Comparison of ENCODE assay signal across 8 cellular contexts in the genomic region with DNA sequence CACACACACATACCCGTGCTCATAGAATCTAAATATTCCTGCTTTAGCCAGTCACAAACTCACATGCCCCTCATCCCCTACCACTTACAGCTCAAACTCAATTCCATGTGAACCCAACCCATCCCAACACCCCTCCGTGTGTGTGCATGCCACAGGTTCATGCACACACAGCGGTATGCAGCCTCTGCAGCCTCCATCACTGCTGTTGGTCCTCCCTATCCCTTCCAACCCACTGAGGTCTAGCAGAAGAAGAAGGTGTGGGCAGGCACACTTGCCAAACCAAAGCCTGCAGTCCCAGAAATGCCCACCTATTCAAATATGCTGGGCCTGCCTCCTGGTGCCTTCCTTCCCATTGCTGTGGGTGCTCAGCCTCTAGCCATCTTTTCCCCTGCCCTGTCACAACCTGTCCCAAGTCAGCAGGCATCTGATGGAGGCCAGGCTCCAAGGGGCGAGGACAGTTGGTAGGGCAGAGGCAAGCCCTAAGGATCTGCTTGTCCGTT. TPM values are rescaled to one million over a fixed set of nuclear protein-coding genes. Genes with fewer than 3 reads are reported as not detected.
DNase-seq lines count a peak whose midpoint lies in the region; ATAC-seq and TF ChIP-seq lines count a peak whose summit lies in the region.

No MANE protein-coding gene starts in this region.

- H3K9me3 Mint-ChIP-seq in immature natural killer cell: peaks cover 0 to 2% (median 0%) of the 10 kb centered on the region in 6 donors

- POLR2A ChIA-PET in RWPE1 (lab: Yijun Ruan, JAX; ENCODE audit: low non-redundant PET): interaction anchor here (1.0 kb wide), 1 partner anchor 24 kb away, joined by 8 read pairs; no protein-coding TSS in a partner anchor

- no peak for TF ChIP-seq CTCF in RWPE1 (conservative IDR thresholded peaks at IDR 0.05; ENCODE audit: low read depth)

- peak; percentile 59 for DNase-seq in activated CD8-positive, alpha-beta memory T cell treated with anti-CD3 and anti-CD28 coated beads, Interleukin-2, amount 50 U/mL, for 48 hours
- no peak for DNase-seq in activated CD8-positive, alpha-beta memory T cell treated with anti-CD3 and anti-CD28 coated beads for 24 hours
- no peak for DNase-seq in RWPE1 (ENCODE audit: low spot score)
- DNase-seq in immature natural killer cell: no peak
- no peak for DNase-seq in NCI-H2196 (lab: John Stamatoyannopoulos, UW; ENCODE audit: unreplicated experiment)
- DNase-seq in HuH-7.5 (ENCODE audit: low spot score): no peak

- peak overlapping the region; percentile 80 to 95 (median 87) for H3K4me3 Mint-ChIP-seq in immature natural killer cell

- H3K27me3 Mint-ChIP-seq in immature natural killer cell (ENCODE audit: low read depth in 3 of 3): peaks cover 20 to 45% (median 41%) of the 10 kb centered on the region in 3 donors

- peak overlapping the region; percentile 94 to 99 (median 98) for H3K27ac Mint-ChIP-seq in immature natural killer cell

- peaks cover 17 to 37% (median 17%) of the 10 kb centered on the region in 3 donors for H3K36me3 Mint-ChIP-seq in immature natural killer cell

- no peak for ATAC-seq in GM19351 (IDR thresholded peaks at IDR 0.05; ENCODE audit: unreplicated experiment)

- peak overlapping the region; percentile 97 for H3K27ac ChIP-seq in RWPE1
- peak overlapping the region; percentile 17 for H3K27ac ChIP-seq in temporal lobe (ENCODE audit: low read depth, low read length)

- H3K4me1 Mint-ChIP-seq in immature natural killer cell: peaks cover 97% of the 10 kb centered on the region in 2 donors

- CTCF ChIA-PET in RWPE1 (lab: Yijun Ruan, JAX): no interaction called here

RNA-seq across cellular contexts. Expression of a gene that starts 26.2 kb away (rescaled TPM):
- 10 to 100 TPM; 39.1 to 55.0 (median 42.4) TPM for polyA plus RNA-seq in immature natural killer cell
- 44.0 TPM for total RNA-seq in temporal lobe
